In the genomic region with DNA sequence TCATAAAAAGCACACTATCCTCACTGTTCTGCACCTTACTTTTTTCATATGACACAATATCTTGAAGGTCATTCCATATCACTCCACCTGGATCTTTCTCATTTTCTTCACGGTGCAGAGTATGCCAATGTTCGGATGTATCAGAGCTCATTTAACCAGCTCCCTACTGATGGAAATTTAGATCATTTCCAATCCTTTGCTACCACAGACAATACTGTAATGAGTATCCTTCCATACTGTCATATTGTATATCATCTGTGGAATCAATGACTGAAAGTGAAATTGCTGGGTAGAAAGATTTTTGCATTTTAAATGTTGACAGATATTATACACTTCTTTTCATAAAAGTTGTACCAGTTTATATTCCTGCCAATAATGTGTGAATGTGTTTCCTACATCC, we compare ENCODE assay signal across 17 cellular contexts. TPM values are rescaled to one million over a fixed set of nuclear protein-coding genes. Genes with fewer than 3 reads are reported as not detected.
A peak's percentile ranks its signal among the peaks of the same experiment; 100 is the strongest.
DNase-seq lines count a peak whose midpoint lies in the region; ATAC-seq and TF ChIP-seq lines count a peak whose summit lies in the region.
"Had no signal": no experiment of that assay in that cellular context is flagged by ENCODE, and none has a peak within 500 bp of the region (broad histone marks: within the 10 kb centered on the region; RNA-seq: fewer than 3 reads in every experiment).

No MANE protein-coding gene starts in this region.

- H3K4me3 ChIP-seq in OCI-LY3 (ENCODE audit: low read length): peak overlapping the region; percentile 5; the same call in 1 of the 2 replicates
- H3K4me3 ChIP-seq: Peyer's patch had no signal

- intact Hi-C loops in activated T-helper 2 cell treated with anti-CD3 and anti-CD28 coated beads, Interferon-gamma antibody, Interleukin-2, Interleukin-4, amounts not matched to agents 10 μg/mL and 5 μg/mL and 100 μg/mL, durations not matched to agents 14 hours and 24 hours and 36 hours (cut with micrococcal nuclease): loop anchor here (1.0 to 5.0 kb wide), 4 partner anchors 15 to 217 kb away; no protein-coding TSS in a partner anchor

- no peak for TF ChIP-seq CTCF in OCI-LY3 (IDR thresholded peaks at IDR 0.05; ENCODE audit: low read depth, low read length)

- no peak overlapping the region for H2AFZ ChIP-seq in OCI-LY3 (ENCODE audit: low read depth, low read length)

- H3K9ac ChIP-seq in OCI-LY3 (ENCODE audit: low read length): no peak overlapping the region

- H3K9me3 ChIP-seq in OCI-LY3 (ENCODE audit: insufficient read depth, low read length): no peaks in the 10 kb centered on the region
- H3K9me3 ChIP-seq: BE2C, Peyer's patch had no signal

- H3K27me3 ChIP-seq in OCI-LY3 (ENCODE audit: low read depth, low read length): no peaks in the 10 kb centered on the region
- H3K27me3 ChIP-seq: BE2C, Peyer's patch had no signal

- peak overlapping the region; percentile 11 for H3K27ac Mint-ChIP-seq in activated T-cell treated with anti-CD3 and anti-CD28 coated beads, Interleukin-2, amount 50 U/mL, for 72 hours
- H3K27ac Mint-ChIP-seq in activated T-helper 2 cell treated with anti-CD3 and anti-CD28 coated beads, Interferon-gamma antibody, Interleukin-2, Interleukin-4, amounts not matched to agents 10 μg/mL and 5 μg/mL and 100 μg/mL, durations not matched to agents 14 hours and 24 hours and 36 hours: peak overlapping the region; percentile 74
- H3K27ac Mint-ChIP-seq in stimulated activated naive CD8-positive, alpha-beta T cell treated with anti-CD3 and anti-CD28 coated beads, Interleukin-15, Interleukin-2, amounts not matched to agents 100 ng/mL and 50 ng/mL, for 24 hours: peak overlapping the region; percentile 81
- H3K27ac Mint-ChIP-seq: HFFc6 had no signal

- DNase-seq in activated T-cell treated with anti-CD3 and anti-CD28 coated beads, Interleukin-2, amount 50 U/mL, for 72 hours: no peak
- DNase-seq in activated T-cell treated with anti-CD3 and anti-CD28 coated beads, Interleukin-2, amount 50 U/mL, for 1 hour: no peak
- no peak for DNase-seq in activated T-helper 2 cell treated with anti-CD3 and anti-CD28 coated beads, Interferon-gamma antibody, Interleukin-2, Interleukin-4, amounts not matched to agents 10 μg/mL and 5 μg/mL and 100 μg/mL, durations not matched to agents 14 hours and 24 hours and 36 hours (ENCODE audit: low spot score)
- no peak for DNase-seq in caudate nucleus (lab: John Stamatoyannopoulos, UW)
- DNase-seq: BE2C, HFFc6, NCI-H1930, NCI-H2171, NCI-H446 treated with DMSO at 0.1 percent for 48 hours, NCI-H774, Peyer's patch, SHP77 had no signal

- no peaks in the 10 kb centered on the region for H3K36me3 ChIP-seq in OCI-LY3 (replicated peaks; ENCODE audit: low read depth, low read length)
- H3K36me3 ChIP-seq: BE2C, Peyer's patch had no signal

- no peaks in the 10 kb centered on the region for H3K79me2 ChIP-seq in OCI-LY3 (ENCODE audit: low read length)

- ATAC-seq in activated T-cell treated with anti-CD3 and anti-CD28 coated beads, Interleukin-2, amount 50 U/mL, for 72 hours (replicated peaks in 1 of 2): peak; percentile 80 to 88
- no peak for ATAC-seq in HG03025 (IDR thresholded peaks at IDR 0.05; ENCODE audit: low FRiP score, unreplicated experiment)

- peaks cover 36% of the 10 kb centered on the region for H3K4me1 ChIP-seq in OCI-LY3 (ENCODE audit: low read length)
- H3K4me1 ChIP-seq: BE2C had no signal

- H3K27me3 Mint-ChIP-seq in activated T-cell treated with anti-CD3 and anti-CD28 coated beads, Interleukin-2, amount 50 U/mL, for 72 hours (ENCODE audit: low read depth): peaks cover 8% of the 10 kb centered on the region
- peaks cover 5% of the 10 kb centered on the region for H3K27me3 Mint-ChIP-seq in activated T-helper 2 cell treated with anti-CD3 and anti-CD28 coated beads, Interferon-gamma antibody, Interleukin-2, Interleukin-4, amounts not matched to agents 10 μg/mL and 5 μg/mL and 100 μg/mL, durations not matched to agents 14 hours and 24 hours and 36 hours (ENCODE audit: low read depth)
- no peaks in the 10 kb centered on the region for H3K27me3 Mint-ChIP-seq in stimulated activated naive CD8-positive, alpha-beta T cell treated with anti-CD3 and anti-CD28 coated beads, Interleukin-15, Interleukin-2, amounts not matched to agents 100 ng/mL and 50 ng/mL, for 24 hours

- no peaks in the 10 kb centered on the region for H4K20me1 ChIP-seq in OCI-LY3 (ENCODE audit: insufficient read depth, low read length)

- no peaks in the 10 kb centered on the region for H3K9me3 Mint-ChIP-seq in activated T-cell treated with anti-CD3 and anti-CD28 coated beads, Interleukin-2, amount 50 U/mL, for 72 hours
- peaks cover 4% of the 10 kb centered on the region for H3K9me3 Mint-ChIP-seq in activated T-helper 2 cell treated with anti-CD3 and anti-CD28 coated beads, Interferon-gamma antibody, Interleukin-2, Interleukin-4, amounts not matched to agents 10 μg/mL and 5 μg/mL and 100 μg/mL, durations not matched to agents 14 hours and 24 hours and 36 hours
- no peaks in the 10 kb centered on the region for H3K9me3 Mint-ChIP-seq in stimulated activated naive CD8-positive, alpha-beta T cell treated with anti-CD3 and anti-CD28 coated beads, Interleukin-15, Interleukin-2, amounts not matched to agents 100 ng/mL and 50 ng/mL, for 24 hours
- H3K9me3 Mint-ChIP-seq: HFFc6 had no signal

- H3K27ac ChIP-seq in OCI-LY3 (ENCODE audit: low read length) (peak overlapping the region; percentile 10; the same call in 1 of the 2 replicates), caudate nucleus (ENCODE audit: low read depth, low read length) (no peak overlapping the region)
- H3K27ac ChIP-seq: Peyer's patch had no signal

- H3K4me3 Mint-ChIP-seq in activated T-cell treated with anti-CD3 and anti-CD28 coated beads, Interleukin-2, amount 50 U/mL, for 72 hours: peak overlapping the region; percentile 27 to 35
- no peak overlapping the region for H3K4me3 Mint-ChIP-seq in activated T-helper 2 cell treated with anti-CD3 and anti-CD28 coated beads, Interferon-gamma antibody, Interleukin-2, Interleukin-4, amounts not matched to agents 10 μg/mL and 5 μg/mL and 100 μg/mL, durations not matched to agents 14 hours and 24 hours and 36 hours (ENCODE audit: low read depth)
- peak overlapping the region; percentile 21 for H3K4me3 Mint-ChIP-seq in stimulated activated naive CD8-positive, alpha-beta T cell treated with anti-CD3 and anti-CD28 coated beads, Interleukin-15, Interleukin-2, amounts not matched to agents 100 ng/mL and 50 ng/mL, for 24 hours
- H3K4me3 Mint-ChIP-seq: HFFc6 had no signal

- H3K4me2 ChIP-seq in OCI-LY3 (ENCODE audit: low read length): peak overlapping the region; percentile 45

- H3K4me1 Mint-ChIP-seq in activated T-cell treated with anti-CD3 and anti-CD28 coated beads, Interleukin-2, amount 50 U/mL, for 72 hours (ENCODE audit: low read depth): peaks cover 59% of the 10 kb centered on the region
- H3K4me1 Mint-ChIP-seq in activated T-helper 2 cell treated with anti-CD3 and anti-CD28 coated beads, Interferon-gamma antibody, Interleukin-2, Interleukin-4, amounts not matched to agents 10 μg/mL and 5 μg/mL and 100 μg/mL, durations not matched to agents 14 hours and 24 hours and 36 hours (ENCODE audit: low read depth): peaks cover 48% of the 10 kb centered on the region
- H3K4me1 Mint-ChIP-seq in stimulated activated naive CD8-positive, alpha-beta T cell treated with anti-CD3 and anti-CD28 coated beads, Interleukin-15, Interleukin-2, amounts not matched to agents 100 ng/mL and 50 ng/mL, for 24 hours (ENCODE audit: low read depth): peaks cover 56% of the 10 kb centered on the region

- H3K36me3 Mint-ChIP-seq in activated T-cell treated with anti-CD3 and anti-CD28 coated beads, Interleukin-2, amount 50 U/mL, for 72 hours (ENCODE audit: insufficient read depth in 2 of 2): peaks cover 0 to 2% of the 10 kb centered on the region in 2 donors
- no peaks in the 10 kb centered on the region for H3K36me3 Mint-ChIP-seq in activated T-helper 2 cell treated with anti-CD3 and anti-CD28 coated beads, Interferon-gamma antibody, Interleukin-2, Interleukin-4, amounts not matched to agents 10 μg/mL and 5 μg/mL and 100 μg/mL, durations not matched to agents 14 hours and 24 hours and 36 hours (ENCODE audit: low read depth)
- no peaks in the 10 kb centered on the region for H3K36me3 Mint-ChIP-seq in stimulated activated naive CD8-positive, alpha-beta T cell treated with anti-CD3 and anti-CD28 coated beads, Interleukin-15, Interleukin-2, amounts not matched to agents 100 ng/mL and 50 ng/mL, for 24 hours (ENCODE audit: low read depth)

RNA-seq across cellular contexts. Expression of gene RAB44, which starts 2.2 kb away (rescaled TPM):
- total RNA-seq in activated T-cell treated with anti-CD3 and anti-CD28 coated beads, Interleukin-2, amount 50 U/mL, for 72 hours: under 1 TPM; 0.05 to 0.09 TPM
- not detected in 2 replicates for total RNA-seq in activated T-helper 2 cell treated with anti-CD3 and anti-CD28 coated beads, Interferon-gamma antibody, Interleukin-2, Interleukin-4, amounts not matched to agents 10 μg/mL and 5 μg/mL and 100 μg/mL, durations not matched to agents 14 hours and 24 hours and 36 hours
- total RNA-seq: H1, LHCN-M2 had no signal

RNA-seq across cellular contexts. Expression of gene CDKN1A, which starts 16.9 kb away (rescaled TPM):
- total RNA-seq in activated T-cell treated with anti-CD3 and anti-CD28 coated beads, Interleukin-2, amount 50 U/mL, for 72 hours: 10 to 100 TPM; 59.9 to 60.4 TPM
- 43.9 and 45.3 TPM in 2 replicates for total RNA-seq in activated T-helper 2 cell treated with anti-CD3 and anti-CD28 coated beads, Interferon-gamma antibody, Interleukin-2, Interleukin-4, amounts not matched to agents 10 μg/mL and 5 μg/mL and 100 μg/mL, durations not matched to agents 14 hours and 24 hours and 36 hours

Comparison
In these comparisons a context has a peak if more than half of its experiments do, and no peak if none do; other contexts are left out.
1. H3K27ac Mint-ChIP-seq: peak in every context shown above with its lines; median percentile 81 in stimulated activated naive CD8-positive, alpha-beta T cell treated with anti-CD3 and anti-CD28 coated beads, Interleukin-15, Interleukin-2, amounts not matched to agents 100 ng/mL and 50 ng/mL, for 24 hours; 74 in activated T-helper 2 cell treated with anti-CD3 and anti-CD28 coated beads, Interferon-gamma antibody, Interleukin-2, Interleukin-4, amounts not matched to agents 10 μg/mL and 5 μg/mL and 100 μg/mL, durations not matched to agents 14 hours and 24 hours and 36 hours; 11 in activated T-cell treated with anti-CD3 and anti-CD28 coated beads, Interleukin-2, amount 50 U/mL, for 72 hours.